11 cellular contexts compared by ENCODE assay signal in genomic region chr17:18377437-18378204, GRCh38. TPM values are rescaled to one million over a fixed set of nuclear protein-coding genes. Genes with fewer than 3 reads are reported as not detected.
DNase-seq lines count a peak whose midpoint lies in the region; ATAC-seq and TF ChIP-seq lines count a peak whose summit lies in the region.
"Had no signal": no experiment of that assay in that cellular context is flagged by ENCODE, and none has a peak within 500 bp of the region (broad histone marks: within the 10 kb centered on the region; RNA-seq: fewer than 3 reads in every experiment).

TSS of gene EVPLL (plus strand) at chr17:18377778. CDS start at chr17:18380938, 3,160 bp downstream.

- no peaks in the 10 kb centered on the region for H3K36me3 Mint-ChIP-seq in activated naive CD4-positive, alpha-beta T cell treated with anti-CD3 and anti-CD28 coated beads, Interleukin-2, amount 10 ng/mL, durations not matched to agents 7 days and 5 days

- no peaks in the 10 kb centered on the region for H3K9me3 Mint-ChIP-seq in activated naive CD4-positive, alpha-beta T cell treated with anti-CD3 and anti-CD28 coated beads, Interleukin-2, amount 10 ng/mL, durations not matched to agents 7 days and 5 days

- no peak within 1 kb of the TSS for H3K27ac Mint-ChIP-seq in activated naive CD4-positive, alpha-beta T cell treated with anti-CD3 and anti-CD28 coated beads, Interleukin-2, amount 10 ng/mL, durations not matched to agents 7 days and 5 days
- H3K27ac Mint-ChIP-seq: T-helper 2 cell treated with Interferon-gamma antibody and Interleukin-4, amounts not matched to agents 5 μg/mL and 100 μg/mL, for 36 hours had no signal

- peaks cover 7% of the 10 kb centered on the region for H3K4me1 Mint-ChIP-seq in activated naive CD4-positive, alpha-beta T cell treated with anti-CD3 and anti-CD28 coated beads, Interleukin-2, amount 10 ng/mL, durations not matched to agents 7 days and 5 days

- TF ChIP-seq CTCF in fibroblast of villous mesenchyme (IDR thresholded peaks at IDR 0.05; ENCODE audit: insufficient read depth, low read depth, low read length): no peak

- no peak within 1 kb of the TSS for H3K4me3 Mint-ChIP-seq in activated naive CD4-positive, alpha-beta T cell treated with anti-CD3 and anti-CD28 coated beads, Interleukin-2, amount 10 ng/mL, durations not matched to agents 7 days and 5 days
- H3K4me3 Mint-ChIP-seq: T-helper 2 cell treated with Interferon-gamma antibody and Interleukin-4, amounts not matched to agents 5 μg/mL and 100 μg/mL, for 36 hours had no signal

- CTCF ChIA-PET in activated naive CD4-positive, alpha-beta T cell treated with anti-CD3 and anti-CD28 coated beads, Interleukin-2, amount 10 ng/mL, durations not matched to agents 7 days and 5 days (lab: Charles Lee): no interaction called here

- peaks cover 46% of the 10 kb centered on the region for H3K27me3 Mint-ChIP-seq in activated naive CD4-positive, alpha-beta T cell treated with anti-CD3 and anti-CD28 coated beads, Interleukin-2, amount 10 ng/mL, durations not matched to agents 7 days and 5 days

- DNase-seq in GF-D8 (lab: John Stamatoyannopoulos, UW): peak; percentile 63
- peak; percentile 63 to 79 for DNase-seq in NOMO-1 (lab: John Stamatoyannopoulos, UW; ENCODE audit: unreplicated experiment in 2 of 2)
- peak; percentile 52 for DNase-seq in fibroblast of villous mesenchyme (ENCODE audit: low read depth)
- DNase-seq in pons (ENCODE audit: low spot score): peak; percentile 11
- DNase-seq in activated naive CD4-positive, alpha-beta T cell treated with anti-CD3 and anti-CD28 coated beads, Interleukin-2, amount 10 ng/mL, durations not matched to agents 7 days and 5 days: no peak
- DNase-seq: testis had no signal

- ATAC-seq in HG03045 (IDR thresholded peaks at IDR 0.05; ENCODE audit: unreplicated experiment): no peak
- ATAC-seq in GM18519 (IDR thresholded peaks at IDR 0.05; ENCODE audit: low FRiP score, unreplicated experiment): no peak
- ATAC-seq in HG03442 (IDR thresholded peaks at IDR 0.05; ENCODE audit: unreplicated experiment): no peak

- no peak within 1 kb of the TSS for H3K4me3 ChIP-seq in fibroblast of villous mesenchyme (ENCODE audit: low read depth, low read length)
- H3K4me3 ChIP-seq: testis had no signal

RNA-seq across cellular contexts. Expression of gene EVPLL, which starts in this region (rescaled TPM):
- not detected in 2 replicates for total RNA-seq in fibroblast of villous mesenchyme
- total RNA-seq: G401 had no signal

Comparison
In these comparisons a context has a peak if more than half of its experiments do, and no peak if none do; other contexts are left out.
1. Peak in DNase-seq in fibroblast of villous mesenchyme; RNA of the gene not detected or under 1 TPM.